8 cellular contexts compared by ENCODE assay signal in genomic region chr16:46621006-46621629, GRCh38.
DNase-seq lines count a peak whose midpoint lies in the region; ATAC-seq and TF ChIP-seq lines count a peak whose summit lies in the region.

SHCBP1 (minus strand) TSS chr16:46621379; CDS start chr16:46621359, 20 bp downstream.

- ATAC-seq in GM18907 (IDR thresholded peaks at IDR 0.05; ENCODE audit: unreplicated experiment) (peak; percentile 96), HG03135 (IDR thresholded peaks at IDR 0.05; ENCODE audit: unreplicated experiment) (peak; percentile 93)

- DNase-seq in AG09309 (ENCODE audit: low read depth) (peak; percentile 34), NCI-H2227 treated with DMSO at 0.1 percent for 48 hours (lab: John Stamatoyannopoulos, UW) (peak; percentile 64), cerebellar cortex (ENCODE audit: low spot score) (peak; percentile 73), kidney glomerular epithelial cell (lab: John Stamatoyannopoulos, UW) (peak; percentile 60)
- peak; percentile 17 to 44 (median 38) for DNase-seq in activated CD4-positive, CD25-positive, alpha-beta regulatory T cell (lab: John Stamatoyannopoulos, UW)
- peak; percentile 38 to 75 (median 54) for DNase-seq in stimulated activated CD4-positive, alpha-beta T cell treated with anti-CD3 and anti-CD28 coated beads, Interleukin-1b, Interleukin-23, amount 100 ng/mL, for 24 hours (ENCODE audit: low read depth in 4 of 4, low spot score in 1 of 4)

- peak within 1 kb of the TSS; percentile 88 for H3K4me3 ChIP-seq in AG09309 (ENCODE audit: control insufficient read depth, low read depth, low read length)

- TF ChIP-seq CTCF in AG09309 (IDR thresholded peaks at IDR 0.05; ENCODE audit: control insufficient read depth, insufficient read depth, low read depth, low read length, missing control alignments): no peak

Comparison
In these comparisons a context has a peak if more than half of its experiments do, and no peak if none do; other contexts are left out.
1. Peak in every context shown above with its lines: DNase-seq, ATAC-seq and H3K4me3 ChIP-seq.